In the genomic region with DNA sequence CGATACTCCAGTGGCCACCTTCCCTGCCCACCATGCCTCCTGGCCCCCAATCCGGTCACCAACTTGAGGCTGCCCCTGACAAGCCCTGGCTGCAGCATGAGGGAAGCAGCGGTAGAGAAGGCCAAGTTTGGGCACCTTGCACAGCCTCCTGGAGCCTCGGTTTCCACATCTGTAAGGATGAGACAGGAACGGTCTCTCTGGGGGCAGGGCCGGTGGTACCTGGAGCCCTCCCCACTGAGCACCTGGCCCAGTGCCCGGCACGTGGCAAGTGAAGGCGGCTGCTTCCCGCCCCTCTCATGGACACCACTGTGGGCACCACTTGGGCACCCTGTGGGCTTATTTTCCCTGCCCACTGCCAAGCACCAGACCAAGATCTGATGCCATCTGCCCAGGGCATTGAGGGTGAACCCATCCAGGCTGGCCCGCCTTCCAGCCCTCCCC, we compare ENCODE assay signal across 11 cellular contexts.
DNase-seq lines count a peak whose midpoint lies in the region; ATAC-seq and TF ChIP-seq lines count a peak whose summit lies in the region.
"Had no signal": no experiment of that assay in that cellular context is flagged by ENCODE, and none has a peak within 500 bp of the region (broad histone marks: within the 10 kb centered on the region; RNA-seq: fewer than 3 reads in every experiment).

No MANE protein-coding gene starts in this region.

- H4K91ac ChIP-seq in mesenchymal stem cell (ENCODE audit: low read length) = peak overlapping the region; percentile 74

- WGBS in mesenchymal stem cell = 94% methylated on average over 10 of the region's 11 CpGs

- no peaks in the 10 kb centered on the region for H3K36me3 ChIP-seq in Peyer's patch
- peaks cover 0 to 3% of the 10 kb centered on the region in 2 experiments for H3K36me3 ChIP-seq in mesenchymal stem cell (ENCODE audit: control insufficient read depth in 1 of 2, insufficient read depth in 2 of 2, low read depth in 1 of 2, low read length in 2 of 2)
- no peaks in the 10 kb centered on the region for H3K36me3 ChIP-seq in stomach smooth muscle (ENCODE audit: control insufficient read depth in 2 of 2, insufficient read depth in 2 of 2, low read length in 2 of 2)

- H3K23ac ChIP-seq in mesenchymal stem cell (ENCODE audit: low read length in 2 of 2) = no peak overlapping the region

- H3K9me3 ChIP-seq in Peyer's patch (no peaks in the 10 kb centered on the region), mesenchymal stem cell (ENCODE audit: control insufficient read depth, low read length) (peaks cover 15% of the 10 kb centered on the region), stomach smooth muscle (ENCODE audit: control insufficient read depth in 2 of 2, low read length in 2 of 2) (no peaks in the 10 kb centered on the region)

- peak overlapping the region in 1 of 2 experiments; percentile 11 for H3K18ac ChIP-seq in mesenchymal stem cell (ENCODE audit: low read depth in 1 of 2, low read length in 2 of 2)

- H3K4me1 ChIP-seq in Peyer's patch (peaks cover 0 to 25% (median 0%) of the 10 kb centered on the region in 4 donors), mesenchymal stem cell (ENCODE audit: control insufficient read depth, insufficient read depth, low read depth, low read length) (peaks cover 7% of the 10 kb centered on the region), stomach smooth muscle (ENCODE audit: control insufficient read depth, insufficient read depth, low read length) (peaks cover 20% of the 10 kb centered on the region)

- peak overlapping the region in 1 of 2 experiments; percentile 10 for H3K4ac ChIP-seq in mesenchymal stem cell (ENCODE audit: low read depth in 1 of 2, low read length in 2 of 2)

- H2BK120ac ChIP-seq in mesenchymal stem cell (ENCODE audit: low read depth, low read length) = no peak overlapping the region

- H3K4me3 ChIP-seq in Peyer's patch = no peak overlapping the region
- peak overlapping the region; percentile 59 for H3K4me3 ChIP-seq in coronary artery
- no peak overlapping the region for H3K4me3 ChIP-seq in mesenchymal stem cell (ENCODE audit: insufficient read depth in 1 of 2, low read depth in 1 of 2, low read length in 2 of 2)
- H3K4me3 ChIP-seq in stomach smooth muscle (ENCODE audit: low read length in 2 of 2) = peak overlapping the region in 1 of 2 donors; percentile 44

- DNase-seq in Peyer's patch = peak; percentile 3 to 43 (median 41)
- DNase-seq in coronary artery (ENCODE audit: low spot score) = peak; percentile 56
- no peak for DNase-seq in mesenchymal stem cell
- no peak for DNase-seq in NCI-H446 (lab: John Stamatoyannopoulos, UW)
- DNase-seq in AG08395 (ENCODE audit: low spot score) = no peak
- DNase-seq: MM.1S had no signal

- no peak overlapping the region for H2BK15ac ChIP-seq in mesenchymal stem cell (ENCODE audit: low read depth, poor library complexity, severe bottlenecking)

- H3K14ac ChIP-seq in mesenchymal stem cell (ENCODE audit: low read length in 2 of 2) = no peak overlapping the region

- H3K9ac ChIP-seq in mesenchymal stem cell (ENCODE audit: low read length) (no peak overlapping the region), stomach smooth muscle (ENCODE audit: low read length in 2 of 2) (peak overlapping the region; percentile 66 to 72)

- H3K27ac ChIP-seq in Peyer's patch (peak overlapping the region in 1 of 4 donors; percentile 68), coronary artery (peak overlapping the region in 1 of 2 donors; percentile 64), mesenchymal stem cell (ENCODE audit: low read length, poor library complexity, severe bottlenecking) (no peak overlapping the region), stomach smooth muscle (ENCODE audit: low read length) (peak overlapping the region; percentile 49)
- H3K27ac ChIP-seq: HL-60 had no signal

- no peak overlapping the region for H2BK5ac ChIP-seq in mesenchymal stem cell (ENCODE audit: low read depth, low read length, poor library complexity, severe bottlenecking)

- H2BK12ac ChIP-seq in mesenchymal stem cell (ENCODE audit: low read length in 2 of 2) = peak overlapping the region in 1 of 2 experiments; percentile 80

- no peak for TF ChIP-seq POLR2A in Peyer's patch (IDR thresholded peaks at IDR 0.05)

- no peak overlapping the region for H3K4me2 ChIP-seq in mesenchymal stem cell (ENCODE audit: low read length, poor library complexity, severe bottlenecking)

- TF ChIP-seq CTCF in Peyer's patch (IDR thresholded peaks at IDR 0.05) = no peak
- TF ChIP-seq CTCF in coronary artery (IDR thresholded peaks at IDR 0.05) = no peak

- no peaks in the 10 kb centered on the region for H3K27me3 ChIP-seq in Peyer's patch
- peaks cover 33 to 71% of the 10 kb centered on the region in 2 experiments for H3K27me3 ChIP-seq in mesenchymal stem cell (ENCODE audit: control insufficient read depth in 1 of 2, insufficient read depth in 1 of 2, low read length in 2 of 2)
- H3K27me3 ChIP-seq in stomach smooth muscle (ENCODE audit: control insufficient read depth in 1 of 2, insufficient read depth in 2 of 2, low read length in 2 of 2) = no peaks in the 10 kb centered on the region

- ATAC-seq in GM21717 (IDR thresholded peaks at IDR 0.05; ENCODE audit: unreplicated experiment) = no peak
- no peak for ATAC-seq in HG03565 (IDR thresholded peaks at IDR 0.05; ENCODE audit: unreplicated experiment)
- ATAC-seq: naive thymus-derived CD4-positive, alpha-beta T cell had no signal

- H2AFZ ChIP-seq in mesenchymal stem cell (ENCODE audit: low read depth, low read length) = no peak overlapping the region

- H4K8ac ChIP-seq in mesenchymal stem cell (ENCODE audit: low read length) = no peak overlapping the region

- H2AK5ac ChIP-seq in mesenchymal stem cell (ENCODE audit: low read length, severe bottlenecking) = no peak overlapping the region

- H3K79me1 ChIP-seq in mesenchymal stem cell (replicated peaks; ENCODE audit: low read length, poor library complexity, severe bottlenecking) = no peaks in the 10 kb centered on the region

Comparison
In these comparisons a context has a peak if more than half of its experiments do, and no peak if none do; other contexts are left out.
1. DNase-seq: peak in Peyer's patch (3 of 3) and coronary artery (single experiment); none in mesenchymal stem cell (single experiment), NCI-H446 (0 of 2) and AG08395 (single experiment).